In genomic region chr1:55216078-55216477, GRCh38 we compare ENCODE assay signal across 9 cellular contexts. TPM values are rescaled to one million over a fixed set of nuclear protein-coding genes. Genes with fewer than 3 reads are reported as not detected.
DNase-seq lines count a peak whose midpoint lies in the region; ATAC-seq, FAIRE-seq and TF ChIP-seq lines count a peak whose summit lies in the region.
"Had no signal": no experiment of that assay in that cellular context is flagged by ENCODE, and none has a peak within 500 bp of the region (broad histone marks: within the 10 kb centered on the region; RNA-seq: fewer than 3 reads in every experiment).

No MANE protein-coding gene starts in this region.

- no peak for FAIRE-seq in RCC 7860 (lab: Jason Lieb, UNC)
- FAIRE-seq: TTC549 had no signal

- TF ChIP-seq CTCF in activated B cell treated with CpG ODN at 0.5 μM for 24 hours (IDR thresholded peaks at IDR 0.05), result no peak

- peak; percentile 23 to 54 for DNase-seq in NCI-H526 (lab: John Stamatoyannopoulos, UW)
- DNase-seq in NCI-H526 treated with DMSO at 0.1 percent for 48 hours (lab: John Stamatoyannopoulos, UW), result no peak
- DNase-seq in activated B cell treated with CpG ODN at 0.5 μM for 24 hours, result no peak
- no peak for DNase-seq in stimulated activated naive CD8-positive, alpha-beta T cell treated with anti-CD3 and anti-CD28 coated beads, Interleukin-15, amount 100 ng/mL, for 72 hours
- DNase-seq in NCI-H510A (lab: John Stamatoyannopoulos, UW), result no peak
- no peak for DNase-seq in RCC 7860 (ENCODE audit: low spot score)
- no peak for DNase-seq in NOMO-1 treated with dmso at 0.1 percent for 144 hours (lab: John Stamatoyannopoulos, UW; ENCODE audit: unreplicated experiment)

- peak overlapping the region; percentile 79 for H3K4me3 ChIP-seq in iPS-11a (ENCODE audit: low read depth, low read length)

- POLR2A ChIA-PET in activated B cell treated with CpG ODN at 0.5 μM for 24 hours (lab: Charles Lee), result interaction anchor here (1.1 to 6.5 kb wide), 7 partner anchors 10 to 73 kb away, joined by 3 to 120 read pairs (median 7); no protein-coding TSS in a partner anchor

- peaks cover 59% of the 10 kb centered on the region for H3K4me1 Mint-ChIP-seq in activated B cell treated with CpG ODN at 0.5 μM for 24 hours
- H3K4me1 Mint-ChIP-seq in stimulated activated naive CD8-positive, alpha-beta T cell treated with anti-CD3 and anti-CD28 coated beads, Interleukin-15, amount 100 ng/mL, for 72 hours, result peaks cover 61% of the 10 kb centered on the region

- CTCF ChIA-PET in activated B cell treated with CpG ODN at 0.5 μM for 24 hours (lab: Charles Lee), result no interaction called here

- peak overlapping the region; percentile 89 for H3K4me3 Mint-ChIP-seq in activated B cell treated with CpG ODN at 0.5 μM for 24 hours
- peak overlapping the region; percentile 91 to 98 for H3K4me3 Mint-ChIP-seq in stimulated activated naive CD8-positive, alpha-beta T cell treated with anti-CD3 and anti-CD28 coated beads, Interleukin-15, amount 100 ng/mL, for 72 hours

- H3K27ac Mint-ChIP-seq in activated B cell treated with CpG ODN at 0.5 μM for 24 hours, result peak overlapping the region; percentile 97
- H3K27ac Mint-ChIP-seq in stimulated activated naive CD8-positive, alpha-beta T cell treated with anti-CD3 and anti-CD28 coated beads, Interleukin-15, amount 100 ng/mL, for 72 hours, result peak overlapping the region; percentile 98 to 100

- no peaks in the 10 kb centered on the region for H3K27me3 Mint-ChIP-seq in activated B cell treated with CpG ODN at 0.5 μM for 24 hours
- no peaks in the 10 kb centered on the region for H3K27me3 Mint-ChIP-seq in stimulated activated naive CD8-positive, alpha-beta T cell treated with anti-CD3 and anti-CD28 coated beads, Interleukin-15, amount 100 ng/mL, for 72 hours

- ATAC-seq in activated B cell treated with CpG ODN at 0.5 μM for 24 hours (ENCODE audit: low read depth), result no peak
- no peak for ATAC-seq in stimulated activated naive CD8-positive, alpha-beta T cell treated with anti-CD3 and anti-CD28 coated beads, Interleukin-15, amount 100 ng/mL, for 72 hours

- intact Hi-C loops in activated B cell treated with CpG ODN at 0.5 μM for 24 hours (cut with micrococcal nuclease), result loop anchor here (10.0 kb wide), 1 partner anchor 451 kb away; the partner anchor contains the start of gene PARS2

- peaks cover 21% of the 10 kb centered on the region for H3K36me3 Mint-ChIP-seq in activated B cell treated with CpG ODN at 0.5 μM for 24 hours (ENCODE audit: low read depth)

- H3K9me3 Mint-ChIP-seq in activated B cell treated with CpG ODN at 0.5 μM for 24 hours, result no peaks in the 10 kb centered on the region
- H3K9me3 Mint-ChIP-seq in stimulated activated naive CD8-positive, alpha-beta T cell treated with anti-CD3 and anti-CD28 coated beads, Interleukin-15, amount 100 ng/mL, for 72 hours, result no peaks in the 10 kb centered on the region

RNA-seq across cellular contexts. Expression of gene USP24, which starts 0.9 kb away (rescaled TPM):
- 91.4 and 93.2 TPM in 2 replicates for total RNA-seq in activated B cell treated with CpG ODN at 0.5 μM for 24 hours

Comparison
In these comparisons a context has a peak if more than half of its experiments do, and no peak if none do; other contexts are left out.
1. DNase-seq: peak in NCI-H526 (2 of 2); none in NCI-H526 treated with DMSO at 0.1 percent for 48 hours (single experiment), activated B cell treated with CpG ODN at 0.5 μM for 24 hours (single experiment), stimulated activated naive CD8-positive, alpha-beta T cell treated with anti-CD3 and anti-CD28 coated beads, Interleukin-15, amount 100 ng/mL, for 72 hours (0 of 2), NCI-H510A (single experiment), RCC 7860 (single experiment) and NOMO-1 treated with dmso at 0.1 percent for 144 hours (single experiment).